Comparison of ENCODE assay signal across 15 cellular contexts in genomic region chr21:27532081-27532480, GRCh38.
A peak's percentile ranks its signal among the peaks of the same experiment; 100 is the strongest.
DNase-seq lines count a peak whose midpoint lies in the region.
"Had no signal": no experiment of that assay in that cellular context is flagged by ENCODE, and none has a peak within 500 bp of the region (broad histone marks: within the 10 kb centered on the region; RNA-seq: fewer than 3 reads in every experiment).

No MANE protein-coding gene starts in this region.

- no peak overlapping the region for H3K9ac ChIP-seq in adipocyte (ENCODE audit: low read length)

- H3K27me3 ChIP-seq in adipocyte (replicated peaks; ENCODE audit: control insufficient read depth, insufficient read depth, low read length) = no peaks in the 10 kb centered on the region

- DNase-seq in COLO668 (lab: John Stamatoyannopoulos, UW; ENCODE audit: unreplicated experiment) = peak; percentile 52
- DNase-seq in HuH-7 (ENCODE audit: low spot score) = peak; percentile 16
- DNase-seq in adipocyte (ENCODE audit: low read depth) = peak; percentile 36
- peak; percentile 61 for DNase-seq in iris pigment epithelial cell (ENCODE audit: low read depth)
- no peak for DNase-seq in NCI-H2029 treated with DMSO at 0.1 percent for 48 hours (lab: John Stamatoyannopoulos, UW)
- no peak for DNase-seq in NK-92 (lab: John Stamatoyannopoulos, UW; ENCODE audit: unreplicated experiment)
- no peak for DNase-seq in NCI-H1105 (lab: John Stamatoyannopoulos, UW)
- no peak for DNase-seq in stimulated activated CD8-positive, alpha-beta memory T cell treated with anti-CD3 and anti-CD28 coated beads, Interleukin-4, amount 100 ng/mL, for 48 hours
- DNase-seq: activated CD4-positive, alpha-beta T cell treated with anti-CD3 and anti-CD28 coated beads for 4 hours; activated T-cell treated with anti-CD3 and anti-CD28 coated beads, Interleukin-2, amount 50 U/mL, for 4 hours; cortex of kidney; midbrain; NCI-H345; RPMI8226; T-helper 2 cell had no signal

- no peak overlapping the region for H3K4me3 ChIP-seq in adipocyte (ENCODE audit: low read length)

- no peaks in the 10 kb centered on the region for H3K36me3 ChIP-seq in adipocyte (ENCODE audit: control insufficient read depth, insufficient read depth, low read length, severe bottlenecking)

- H3K9me3 ChIP-seq in adipocyte (ENCODE audit: control insufficient read depth, low read length) = no peaks in the 10 kb centered on the region

- peaks cover 7% of the 10 kb centered on the region for H3K4me1 ChIP-seq in adipocyte (ENCODE audit: control insufficient read depth, insufficient read depth, low read length)

Comparison
In these comparisons a context has a peak if more than half of its experiments do, and no peak if none do; other contexts are left out.
1. DNase-seq: peak in COLO668 (single experiment), HuH-7 (single experiment), adipocyte (single experiment) and iris pigment epithelial cell (single experiment); none in NCI-H2029 treated with DMSO at 0.1 percent for 48 hours (single experiment), NK-92 (single experiment), NCI-H1105 (single experiment) and stimulated activated CD8-positive, alpha-beta memory T cell treated with anti-CD3 and anti-CD28 coated beads, Interleukin-4, amount 100 ng/mL, for 48 hours (single experiment).